22 cellular contexts compared by ENCODE assay signal in genomic region chr22:20388200-20388599, GRCh38. TPM values are rescaled to one million over a fixed set of nuclear protein-coding genes. Genes with fewer than 3 reads are reported as not detected.
DNase-seq lines count a peak whose midpoint lies in the region; ATAC-seq, FAIRE-seq and TF ChIP-seq lines count a peak whose summit lies in the region.
"Had no signal": no experiment of that assay in that cellular context is flagged by ENCODE, and none has a peak within 500 bp of the region (broad histone marks: within the 10 kb centered on the region; RNA-seq: fewer than 3 reads in every experiment).

No MANE protein-coding gene starts in this region.

- peak overlapping the region; percentile 23; the same call in 1 of the 2 replicates for H3K9ac ChIP-seq in MM.1S (ENCODE audit: low read length)
- H3K9ac ChIP-seq: BLaER1, GM23248 had no signal

- TF ChIP-seq POLR2A in GM12891 (IDR thresholded peaks at IDR 0.05; ENCODE audit: low read depth, low read length): no peak

- ATAC-seq in lower lobe of right lung (no peak), GM19023 (IDR thresholded peaks at IDR 0.05; ENCODE audit: unreplicated experiment) (no peak)
- ATAC-seq: CD8-positive, alpha-beta T cell had no signal

- no peak for DNase-seq in GM12891 (ENCODE audit: insufficient read length, low spot score)
- peak; percentile 58 for DNase-seq in MM.1S
- peak; percentile 11 for DNase-seq in ecto neural progenitor cell (ENCODE audit: low spot score)
- DNase-seq in mesenteric fat pad (ENCODE audit: low spot score): peak; percentile 65
- no peak for DNase-seq in lower lobe of right lung
- DNase-seq in DMS53 treated with DMSO at 0.1 percent for 48 hours (lab: John Stamatoyannopoulos, UW; ENCODE audit: unreplicated experiment): no peak
- DNase-seq in SW 1271 (lab: John Stamatoyannopoulos, UW): no peak
- DNase-seq: CD4-positive, CD25-positive, alpha-beta regulatory T cell; CD8-positive, alpha-beta T cell; DMS 273 treated with DMSO at 0.1 percent for 48 hours; DMS79 treated with DMSO at 0.1 percent for 48 hours; GF-D8; GM23248 had no signal

- H3K36me3 ChIP-seq in MM.1S (replicated peaks; ENCODE audit: insufficient read depth, low read length) (no peaks in the 10 kb centered on the region), lower lobe of right lung (no peaks in the 10 kb centered on the region)
- H3K36me3 ChIP-seq: BLaER1, HAP-1 had no signal

- no peaks in the 10 kb centered on the region for H3K79me2 ChIP-seq in MM.1S (ENCODE audit: low read length)

- H4K20me1 ChIP-seq in MM.1S (ENCODE audit: insufficient read depth, low read length): no peaks in the 10 kb centered on the region
- H4K20me1 ChIP-seq: BLaER1 had no signal

- H2AFZ ChIP-seq in MM.1S (ENCODE audit: low read length): peak overlapping the region; percentile 81
- H2AFZ ChIP-seq: GM23248 had no signal

- TF ChIP-seq CTCF in MM.1S (IDR thresholded peaks at IDR 0.05; ENCODE audit: low read length) (no peak), lower lobe of right lung (IDR thresholded peaks at IDR 0.05) (no peak)

- H3K4me3 ChIP-seq in MM.1S (ENCODE audit: low read length): peak overlapping the region; percentile 7; the same call in 1 of the 2 replicates
- no peak overlapping the region for H3K4me3 ChIP-seq in lower lobe of right lung
- H3K4me3 ChIP-seq: BLaER1, GM23248, HAP-1 had no signal

- FAIRE-seq in GM12891 (lab: Jason Lieb, UNC): peak; percentile 38
- FAIRE-seq: A204.1, D721Med, GM12892, GM19239 had no signal

- peaks cover 10% of the 10 kb centered on the region for H3K4me1 ChIP-seq in MM.1S (ENCODE audit: low read length)
- no peaks in the 10 kb centered on the region for H3K4me1 ChIP-seq in lower lobe of right lung

- 0 out of 2 replicates have a peak, but pooled peaks cover 3% of the 10 kb centered on the region for H3F3A ChIP-seq in MM.1S (ENCODE audit: insufficient read depth, low read length)

- H3K9me2 ChIP-seq in MM.1S (replicated peaks; ENCODE audit: insufficient read depth, low read length): no peaks in the 10 kb centered on the region

- H3K27me3 ChIP-seq in MM.1S (replicated peaks; ENCODE audit: insufficient read depth, low read length): no peaks in the 10 kb centered on the region
- no peaks in the 10 kb centered on the region for H3K27me3 ChIP-seq in lower lobe of right lung (ENCODE audit: low read depth)
- H3K27me3 ChIP-seq: BLaER1 had no signal

- intact Hi-C loops in lower lobe of right lung (cut with DNase I): no loop called here

- no peaks in the 10 kb centered on the region for H3K9me3 ChIP-seq in MM.1S (replicated peaks; ENCODE audit: insufficient read depth, low read length)
- no peaks in the 10 kb centered on the region for H3K9me3 ChIP-seq in lower lobe of right lung
- H3K9me3 ChIP-seq: HAP-1 had no signal

- peak overlapping the region; percentile 55; the same call in 1 of the 2 replicates for H3K27ac ChIP-seq in MM.1S (ENCODE audit: low read length)
- H3K27ac ChIP-seq in lower lobe of right lung: no peak overlapping the region
- H3K27ac ChIP-seq: 22Rv1, BLaER1, C4-2B, GM23248 had no signal

- peak overlapping the region; percentile 83 for H3K4me2 ChIP-seq in MM.1S (ENCODE audit: low read depth, low read length)
- H3K4me2 ChIP-seq: BLaER1 had no signal

TF ChIP-seq in GM12891, 5 proteins besides CTCF, POLR2A, EP300 and RAD21:
- TF ChIP-seq TAF1 (IDR thresholded peaks at IDR 0.05; ENCODE audit: low read depth, low read length) (no peak), PAX5 (IDR thresholded peaks at IDR 0.05; ENCODE audit: insufficient read depth, low read length, severe bottlenecking) (no peak), POU2F2 (IDR thresholded peaks at IDR 0.05; ENCODE audit: low read depth, low read length) (no peak)
TF ChIP-seq in GM12891: peak in this region for 0.

RNA-seq across cellular contexts. Expression of gene ZNF74, which starts 5.8 kb away (rescaled TPM):
- 2.7 TPM for polyA plus RNA-seq in GM12891 (2012; ENCODE audit: low read depth, missing spikeins)
- 5.2 TPM for total RNA-seq in mesenteric fat pad
- total RNA-seq in lower lobe of right lung: 12.3 TPM

RNA-seq across cellular contexts. Expression of gene SCARF2, which starts 49.4 kb away (rescaled TPM):
- polyA plus RNA-seq in GM12891 (2012; ENCODE audit: low read depth, missing spikeins): 0.08 TPM
- 21.1 TPM for total RNA-seq in mesenteric fat pad
- total RNA-seq in lower lobe of right lung: 12.6 TPM

Comparison
In these comparisons a context has a peak if more than half of its experiments do, and no peak if none do; other contexts are left out.
1. DNase-seq: peak in MM.1S (single experiment), ecto neural progenitor cell (single experiment) and mesenteric fat pad (single experiment); none in GM12891 (single experiment), lower lobe of right lung (single experiment), DMS53 treated with DMSO at 0.1 percent for 48 hours (single experiment) and SW 1271 (0 of 2).